ENCODE assay signal across 1 cellular context in the genomic region with DNA sequence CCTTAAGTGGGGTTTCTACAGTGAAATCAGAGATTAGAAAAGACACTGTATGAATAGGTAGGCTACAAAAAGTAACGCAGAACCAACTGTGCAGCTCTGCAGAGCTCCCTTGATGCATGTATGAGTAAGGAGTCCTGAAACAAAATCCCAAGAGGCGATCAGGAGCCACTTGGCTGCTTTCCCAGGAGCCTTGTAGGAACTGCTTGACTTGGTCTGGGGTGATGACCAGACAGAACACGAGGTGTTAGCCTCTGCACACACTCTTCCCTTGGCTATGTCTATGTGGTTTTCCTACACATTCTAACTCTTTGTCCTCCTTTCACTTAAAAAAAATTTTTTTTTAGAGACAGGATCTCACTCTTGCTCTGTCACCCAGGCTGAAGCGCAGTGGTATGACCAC.
TF ChIP-seq lines count a peak whose summit lies in the region.

No MANE protein-coding gene starts in this region.

TF ChIP-seq in HepG2, 621 proteins besides CTCF, POLR2A, EP300 and RAD21:
- TF ChIP-seq KAT8 (CRISPR knock-in tag; IDR thresholded peaks at IDR 0.05) = no peak
- no peak for TF ChIP-seq ZNF562 (CRISPR knock-in tag; IDR thresholded peaks at IDR 0.05; ENCODE audit: borderline replicate concordance)
- no peak for TF ChIP-seq PLSCR1 (CRISPR knock-in tag; IDR thresholded peaks at IDR 0.05; ENCODE audit: borderline replicate concordance)
- no peak for TF ChIP-seq ZBTB34 (CRISPR knock-in tag; IDR thresholded peaks at IDR 0.05)
- TF ChIP-seq, protein P1, sequence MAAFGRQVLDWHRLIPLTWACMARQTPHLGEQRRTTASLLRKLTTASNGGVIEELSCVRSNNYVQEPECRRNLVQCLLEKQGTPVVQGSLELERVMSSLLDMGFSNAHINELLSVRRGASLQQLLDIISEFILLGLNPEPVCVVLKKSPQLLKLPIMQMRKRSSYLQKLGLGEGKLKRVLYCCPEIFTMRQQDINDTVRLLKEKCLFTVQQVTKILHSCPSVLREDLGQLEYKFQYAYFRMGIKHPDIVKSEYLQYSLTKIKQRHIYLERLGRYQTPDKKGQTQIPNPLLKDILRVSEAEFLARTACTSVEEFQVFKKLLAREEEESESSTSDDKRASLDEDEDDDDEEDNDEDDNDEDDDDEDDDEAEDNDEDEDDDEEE (CRISPR knock-in tag; IDR thresholded peaks at IDR 0.05) = no peak
- TF ChIP-seq, protein P2, sequence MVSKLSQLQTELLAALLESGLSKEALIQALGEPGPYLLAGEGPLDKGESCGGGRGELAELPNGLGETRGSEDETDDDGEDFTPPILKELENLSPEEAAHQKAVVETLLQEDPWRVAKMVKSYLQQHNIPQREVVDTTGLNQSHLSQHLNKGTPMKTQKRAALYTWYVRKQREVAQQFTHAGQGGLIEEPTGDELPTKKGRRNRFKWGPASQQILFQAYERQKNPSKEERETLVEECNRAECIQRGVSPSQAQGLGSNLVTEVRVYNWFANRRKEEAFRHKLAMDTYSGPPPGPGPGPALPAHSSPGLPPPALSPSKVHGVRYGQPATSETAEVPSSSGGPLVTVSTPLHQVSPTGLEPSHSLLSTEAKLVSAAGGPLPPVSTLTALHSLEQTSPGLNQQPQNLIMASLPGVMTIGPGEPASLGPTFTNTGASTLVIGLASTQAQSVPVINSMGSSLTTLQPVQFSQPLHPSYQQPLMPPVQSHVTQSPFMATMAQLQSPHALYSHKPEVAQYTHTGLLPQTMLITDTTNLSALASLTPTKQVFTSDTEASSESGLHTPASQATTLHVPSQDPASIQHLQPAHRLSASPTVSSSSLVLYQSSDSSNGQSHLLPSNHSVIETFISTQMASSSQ (IDR thresholded peaks at IDR 0.05; ENCODE audit: low read depth) = no peak
- TF ChIP-seq, protein P2 (CRISPR knock-in tag; IDR thresholded peaks at IDR 0.05; ENCODE audit: borderline replicate concordance) = no peak
- TF ChIP-seq CC2D1A (CRISPR knock-in tag; IDR thresholded peaks at IDR 0.05) = no peak
- TF ChIP-seq ZNF264 (CRISPR knock-in tag; IDR thresholded peaks at IDR 0.05) = no peak
- TF ChIP-seq ZNF124 (CRISPR knock-in tag; IDR thresholded peaks at IDR 0.05) = no peak
- TF ChIP-seq SP2 (CRISPR knock-in tag; IDR thresholded peaks at IDR 0.05) = no peak
- no peak for TF ChIP-seq ZNF317 (CRISPR knock-in tag; IDR thresholded peaks at IDR 0.05)
- TF ChIP-seq GATAD1 (CRISPR knock-in tag; IDR thresholded peaks at IDR 0.05) = no peak
TF ChIP-seq in HepG2: peak in this region for 0.
